Comparison of ENCODE assay signal across 9 cellular contexts in genomic region chr12:121239704-121240420, GRCh38. TPM values are rescaled to one million over a fixed set of nuclear protein-coding genes. Genes with fewer than 3 reads are reported as not detected.
DNase-seq lines count a peak whose midpoint lies in the region; ATAC-seq and TF ChIP-seq lines count a peak whose summit lies in the region.
"Had no signal": no experiment of that assay in that cellular context is flagged by ENCODE, and none has a peak within 500 bp of the region (broad histone marks: within the 10 kb centered on the region; RNA-seq: fewer than 3 reads in every experiment).

No MANE protein-coding gene starts in this region.

- H3K36me3 Mint-ChIP-seq in CD4-positive, CD25-positive, alpha-beta regulatory T cell, result peaks cover 11% of the 10 kb centered on the region
- peaks cover 22% of the 10 kb centered on the region for H3K36me3 Mint-ChIP-seq in brain

- peaks cover 9 to 49% (median 23%) of the 10 kb centered on the region in 4 donors for H3K4me1 Mint-ChIP-seq in CD4-positive, CD25-positive, alpha-beta regulatory T cell
- peaks cover 36% of the 10 kb centered on the region for H3K4me1 Mint-ChIP-seq in brain

- no peak for DNase-seq in CD4-positive, CD25-positive, alpha-beta regulatory T cell
- DNase-seq in KG1 (lab: John Stamatoyannopoulos, UW) (peak; percentile 66), SW480 (ENCODE audit: low spot score) (no peak), erythroblast (lab: John Stamatoyannopoulos, UW) (no peak)
- DNase-seq: NCI-H1417 treated with DMSO at 0.1 percent for 48 hours had no signal

- H3K36me3 ChIP-seq in CD4-positive, CD25-positive, alpha-beta regulatory T cell (ENCODE audit: control insufficient read depth, insufficient read depth, low read length), result peaks cover 6% of the 10 kb centered on the region
- H3K36me3 ChIP-seq in neutrophil, result peaks cover 91% of the 10 kb centered on the region

- H3K4me3 Mint-ChIP-seq in CD4-positive, CD25-positive, alpha-beta regulatory T cell, result peak overlapping the region; percentile 89 to 97 (median 91)
- no peak overlapping the region for H3K4me3 Mint-ChIP-seq in brain

- TF ChIP-seq CTCF in brain (conservative IDR thresholded peaks at IDR 0.05) (no peak), neutrophil (IDR thresholded peaks at IDR 0.05) (no peak)

- TF ChIP-seq POLR2A in erythroblast (IDR thresholded peaks at IDR 0.05; ENCODE audit: low read length), result no peak

- no peak for ATAC-seq in CD4-positive, CD25-positive, alpha-beta regulatory T cell (ENCODE audit: low read depth in 2 of 2)
- ATAC-seq in HG02981 (IDR thresholded peaks at IDR 0.05; ENCODE audit: unreplicated experiment), result no peak
- ATAC-seq in GM19397 (IDR thresholded peaks at IDR 0.05; ENCODE audit: unreplicated experiment), result no peak

- H3K9me3 ChIP-seq in CD4-positive, CD25-positive, alpha-beta regulatory T cell (ENCODE audit: control insufficient read depth in 2 of 2, low read length in 2 of 2), result no peaks in the 10 kb centered on the region
- no peaks in the 10 kb centered on the region for H3K9me3 ChIP-seq in neutrophil

- H3K27me3 Mint-ChIP-seq in CD4-positive, CD25-positive, alpha-beta regulatory T cell, result no peaks in the 10 kb centered on the region
- H3K27me3 Mint-ChIP-seq in brain, result no peaks in the 10 kb centered on the region

- H3K27ac Mint-ChIP-seq in CD4-positive, CD25-positive, alpha-beta regulatory T cell, result peak overlapping the region; percentile 95 to 100 (median 100)
- peak overlapping the region in 3 of 5 experiments; percentile 41 to 81 (median 41) for H3K27ac Mint-ChIP-seq in brain

- H3K9me3 Mint-ChIP-seq in CD4-positive, CD25-positive, alpha-beta regulatory T cell, result no peaks in the 10 kb centered on the region
- H3K9me3 Mint-ChIP-seq in brain, result no peaks in the 10 kb centered on the region

- peak overlapping the region; percentile 56 for H3K4me3 ChIP-seq in CD4-positive, CD25-positive, alpha-beta regulatory T cell (ENCODE audit: low read depth, low read length)
- H3K4me3 ChIP-seq in neutrophil (ENCODE audit: low read depth in 1 of 2, low read length in 1 of 2), result peak overlapping the region; percentile 6 to 34

- H3K27me3 ChIP-seq in CD4-positive, CD25-positive, alpha-beta regulatory T cell (ENCODE audit: control insufficient read depth, insufficient read depth, low read length), result no peaks in the 10 kb centered on the region
- no peaks in the 10 kb centered on the region for H3K27me3 ChIP-seq in neutrophil

- peak overlapping the region; percentile 91 for H3K27ac ChIP-seq in CD4-positive, CD25-positive, alpha-beta regulatory T cell (ENCODE audit: insufficient read depth, low read length, poor library complexity, severe bottlenecking)
- H3K27ac ChIP-seq in neutrophil, result peak overlapping the region; percentile 87

- peaks cover 34% of the 10 kb centered on the region for H3K4me1 ChIP-seq in CD4-positive, CD25-positive, alpha-beta regulatory T cell (ENCODE audit: control insufficient read depth, insufficient read depth, low read length, poor library complexity, severe bottlenecking)
- H3K4me1 ChIP-seq in neutrophil (ENCODE audit: control insufficient read depth in 1 of 2, insufficient read depth in 1 of 2, low read depth in 1 of 2, low read length in 1 of 2), result peaks cover 38 to 39% of the 10 kb centered on the region in 2 experiments

RNA-seq across cellular contexts. Expression of gene P2RX4, which starts 29.9 kb away (rescaled TPM):
- total RNA-seq in CD4-positive, CD25-positive, alpha-beta regulatory T cell, result 38.1 TPM
- 10 to 100 TPM; 27.8 to 33.7 (median 28.4) TPM for polyA plus RNA-seq in CD4-positive, CD25-positive, alpha-beta regulatory T cell
- 16.1 TPM for polyA plus RNA-seq in brain (ENCODE audit: insufficient read depth, low read depth, low replicate concordance)

RNA-seq across cellular contexts. Expression of gene CAMKK2, which starts 56.6 kb away (rescaled TPM):
- 11.7 TPM for total RNA-seq in CD4-positive, CD25-positive, alpha-beta regulatory T cell
- 10 to 100 TPM in 3 of 4 donors, 1 to 10 TPM in 1; 9.6 to 15.2 (median 13.4) TPM for polyA plus RNA-seq in CD4-positive, CD25-positive, alpha-beta regulatory T cell
- 38.1 TPM for polyA plus RNA-seq in brain (ENCODE audit: insufficient read depth, low read depth, low replicate concordance)

Comparison
In these comparisons a context has a peak if more than half of its experiments do, and no peak if none do; other contexts are left out.
1. H3K4me3 Mint-ChIP-seq: peak in CD4-positive, CD25-positive, alpha-beta regulatory T cell (4 of 4); none in brain (0 of 5).